In genomic region chr6:106446287-106446885, GRCh38 we compare ENCODE assay signal across 9 cellular contexts.
DNase-seq lines count a peak whose midpoint lies in the region; ATAC-seq, FAIRE-seq and TF ChIP-seq lines count a peak whose summit lies in the region.
"Had no signal": no experiment of that assay in that cellular context is flagged by ENCODE, and none has a peak within 500 bp of the region (broad histone marks: within the 10 kb centered on the region; RNA-seq: fewer than 3 reads in every experiment).

No MANE protein-coding gene starts in this region.

- H3K23ac ChIP-seq in neuronal stem cell (ENCODE audit: low read depth, low read length, poor library complexity), result no peak overlapping the region

- peak; percentile 90 for FAIRE-seq in TTC549 (lab: Jason Lieb, UNC)

- H3K18ac ChIP-seq in neuronal stem cell (ENCODE audit: low read length), result no peak overlapping the region

- H2AK5ac ChIP-seq in neuronal stem cell (ENCODE audit: low read depth, low read length), result no peak overlapping the region

- ATAC-seq in HCT116 (peak; percentile 63; the same call in 1 of the 2 replicates), HG02759 (IDR thresholded peaks at IDR 0.05; ENCODE audit: unreplicated experiment) (no peak)
- ATAC-seq in activated CD8-positive, alpha-beta memory T cell treated with anti-CD3 and anti-CD28 coated beads, Interleukin-2, amount 10 ng/mL, durations not matched to agents 7 days and 5 days, result no peak

- H3K4me2 ChIP-seq in HCT116 (ENCODE audit: low read length) (no peak overlapping the region), neuronal stem cell (ENCODE audit: insufficient read depth, low read length, poor library complexity, severe bottlenecking) (no peak overlapping the region)

- no peak for TF ChIP-seq POLR2A in HCT116 (IDR thresholded peaks at IDR 0.05; ENCODE audit: borderline replicate concordance, extremely low read depth, insufficient read depth, insufficient read length)

- TF ChIP-seq CTCF in AG10803 (conservative IDR thresholded peaks at IDR 0.05; ENCODE audit: low read length) (peak; percentile 62), HCT116 (IDR thresholded peaks at IDR 0.05 in 2 of 3, conservative IDR thresholded peaks at IDR 0.05 in 1 of 3; ENCODE audit: borderline replicate concordance in 1 of 3, insufficient read depth in 1 of 3, low read depth in 2 of 3, low read length in 2 of 3) (peak; percentile 14 to 70 (median 54); a peak in 3 of 6 replicates)

- H3K4me1 ChIP-seq in HCT116 (ENCODE audit: control insufficient read depth in 1 of 2, insufficient read depth in 2 of 2, low read length in 2 of 2), result no peaks in the 10 kb centered on the region
- peaks cover 0 to 3% of the 10 kb centered on the region in 2 donors for H3K4me1 ChIP-seq in neuronal stem cell (ENCODE audit: control insufficient read depth in 2 of 2, insufficient read depth in 1 of 2, low read depth in 1 of 2, low read length in 2 of 2)

- H3K27ac ChIP-seq in HCT116 (ENCODE audit: low read depth, low read length) (no peak overlapping the region), neuronal stem cell (replicated peaks; ENCODE audit: low read length) (no peak overlapping the region)

- no peak overlapping the region for H3K27ac Mint-ChIP-seq in activated T-helper 1 cell treated with anti-CD3 and anti-CD28 coated beads, Interleukin-12 subunit alpha, Interleukin-12 subunit beta, Interleukin-2, Interleukin-4 antibody, amounts not matched to agents 30 ng/mL and 10 ng/mL and 1 ng/mL, durations not matched to agents 14 hours and 24 hours and 36 hours
- H3K27ac Mint-ChIP-seq in activated CD8-positive, alpha-beta memory T cell treated with anti-CD3 and anti-CD28 coated beads, Interleukin-2, amount 10 ng/mL, durations not matched to agents 7 days and 5 days, result no peak overlapping the region

- no peak overlapping the region for H4K8ac ChIP-seq in neuronal stem cell (ENCODE audit: low read depth, low read length)

- no peak overlapping the region for H3K4me3 Mint-ChIP-seq in activated T-helper 1 cell treated with anti-CD3 and anti-CD28 coated beads, Interleukin-12 subunit alpha, Interleukin-12 subunit beta, Interleukin-2, Interleukin-4 antibody, amounts not matched to agents 30 ng/mL and 10 ng/mL and 1 ng/mL, durations not matched to agents 14 hours and 24 hours and 36 hours
- no peak overlapping the region for H3K4me3 Mint-ChIP-seq in activated CD8-positive, alpha-beta memory T cell treated with anti-CD3 and anti-CD28 coated beads, Interleukin-2, amount 10 ng/mL, durations not matched to agents 7 days and 5 days
- H3K4me3 Mint-ChIP-seq: central memory CD8-positive, alpha-beta T cell had no signal

- H3K36me3 Mint-ChIP-seq in activated T-helper 1 cell treated with anti-CD3 and anti-CD28 coated beads, Interleukin-12 subunit alpha, Interleukin-12 subunit beta, Interleukin-2, Interleukin-4 antibody, amounts not matched to agents 30 ng/mL and 10 ng/mL and 1 ng/mL, durations not matched to agents 14 hours and 24 hours and 36 hours (ENCODE audit: low read depth), result no peaks in the 10 kb centered on the region
- no peaks in the 10 kb centered on the region for H3K36me3 Mint-ChIP-seq in activated CD8-positive, alpha-beta memory T cell treated with anti-CD3 and anti-CD28 coated beads, Interleukin-2, amount 10 ng/mL, durations not matched to agents 7 days and 5 days

- no peak overlapping the region for H3K14ac ChIP-seq in neuronal stem cell (ENCODE audit: low read length)

- BruUV-seq in HCT116 (replicated peaks; lab: Mats Ljungman, UMichigan), result no TSS peak

- no peak overlapping the region for H2BK12ac ChIP-seq in neuronal stem cell (ENCODE audit: low read length)

- TF ChIP-seq RAD21 in HCT116 (IDR thresholded peaks at IDR 0.05; ENCODE audit: low read depth), result peak; percentile 70

- H3K4me1 Mint-ChIP-seq in activated T-helper 1 cell treated with anti-CD3 and anti-CD28 coated beads, Interleukin-12 subunit alpha, Interleukin-12 subunit beta, Interleukin-2, Interleukin-4 antibody, amounts not matched to agents 30 ng/mL and 10 ng/mL and 1 ng/mL, durations not matched to agents 14 hours and 24 hours and 36 hours (ENCODE audit: low read depth), result peaks cover 20% of the 10 kb centered on the region
- H3K4me1 Mint-ChIP-seq in activated CD8-positive, alpha-beta memory T cell treated with anti-CD3 and anti-CD28 coated beads, Interleukin-2, amount 10 ng/mL, durations not matched to agents 7 days and 5 days, result peaks cover 16% of the 10 kb centered on the region

- H3K27me3 Mint-ChIP-seq in activated T-helper 1 cell treated with anti-CD3 and anti-CD28 coated beads, Interleukin-12 subunit alpha, Interleukin-12 subunit beta, Interleukin-2, Interleukin-4 antibody, amounts not matched to agents 30 ng/mL and 10 ng/mL and 1 ng/mL, durations not matched to agents 14 hours and 24 hours and 36 hours (ENCODE audit: insufficient read depth), result peaks cover 15% of the 10 kb centered on the region
- H3K27me3 Mint-ChIP-seq in activated CD8-positive, alpha-beta memory T cell treated with anti-CD3 and anti-CD28 coated beads, Interleukin-2, amount 10 ng/mL, durations not matched to agents 7 days and 5 days, result peaks cover 23% of the 10 kb centered on the region

- H3K9me3 Mint-ChIP-seq in activated T-helper 1 cell treated with anti-CD3 and anti-CD28 coated beads, Interleukin-12 subunit alpha, Interleukin-12 subunit beta, Interleukin-2, Interleukin-4 antibody, amounts not matched to agents 30 ng/mL and 10 ng/mL and 1 ng/mL, durations not matched to agents 14 hours and 24 hours and 36 hours, result no peaks in the 10 kb centered on the region
- H3K9me3 Mint-ChIP-seq in activated CD8-positive, alpha-beta memory T cell treated with anti-CD3 and anti-CD28 coated beads, Interleukin-2, amount 10 ng/mL, durations not matched to agents 7 days and 5 days (ENCODE audit: low read depth), result no peaks in the 10 kb centered on the region
- H3K9me3 Mint-ChIP-seq: central memory CD8-positive, alpha-beta T cell had no signal

- no peaks in the 10 kb centered on the region for H3K79me1 ChIP-seq in neuronal stem cell (ENCODE audit: low read depth, low read length)

- H4K91ac ChIP-seq in neuronal stem cell (ENCODE audit: low read depth, low read length, poor library complexity), result no peak overlapping the region

- POLR2A ChIA-PET in HCT116 (lab: Charles Lee), result no interaction called here

- H3K36me3 ChIP-seq in HCT116 (ENCODE audit: control insufficient read depth in 1 of 2, insufficient read depth in 2 of 2, low read length in 2 of 2), result no peaks in the 10 kb centered on the region
- H3K36me3 ChIP-seq in neuronal stem cell (replicated peaks in 1 of 2; ENCODE audit: control insufficient read depth in 2 of 2, insufficient read depth in 2 of 2, low read length in 2 of 2), result no peaks in the 10 kb centered on the region

- H3K9me2 ChIP-seq in HCT116 (ENCODE audit: insufficient read depth), result no peaks in the 10 kb centered on the region

- H2BK5ac ChIP-seq in neuronal stem cell (ENCODE audit: low read length), result no peak overlapping the region

- no peaks in the 10 kb centered on the region for H3K79me2 ChIP-seq in HCT116 (ENCODE audit: insufficient read depth, low read length)

- H3K27me3 ChIP-seq in HCT116 (ENCODE audit: insufficient read depth, low read length) (no peaks in the 10 kb centered on the region), neuronal stem cell (ENCODE audit: control insufficient read depth in 3 of 3, insufficient read depth in 3 of 3, low read depth in 1 of 3, low read length in 3 of 3) (peaks cover 0 to 12% (median 0%) of the 10 kb centered on the region in 3 experiments)

- no peaks in the 10 kb centered on the region for H4K20me1 ChIP-seq in HCT116 (ENCODE audit: insufficient read depth)

- H2AFZ ChIP-seq in HCT116 (ENCODE audit: low read depth, low read length, poor library complexity, severe bottlenecking) (no peak overlapping the region), neuronal stem cell (ENCODE audit: low read length) (no peak overlapping the region)

- no peak overlapping the region for H2BK120ac ChIP-seq in neuronal stem cell (ENCODE audit: low read depth, low read length)

- no peak overlapping the region for H3K4ac ChIP-seq in neuronal stem cell (ENCODE audit: low read length)

- WGBS in neuronal stem cell (ENCODE audit: extremely low coverage in 2 of 2, insufficient read length in 2 of 2, insufficient replicate concordance in 1 of 2), 2 donors, result no CpG with 5 or more reads among the region's 4 CpGs

- intact Hi-C loops in HCT116 (cut with micrococcal nuclease), result loop anchor here (5.0 to 10.0 kb wide), 3 partner anchors 352 to 1012 kb away; no protein-coding TSS in a partner anchor
- intact Hi-C loops in activated T-helper 1 cell treated with anti-CD3 and anti-CD28 coated beads, Interleukin-12 subunit alpha, Interleukin-12 subunit beta, Interleukin-2, Interleukin-4 antibody, amounts not matched to agents 30 ng/mL and 10 ng/mL and 1 ng/mL, durations not matched to agents 14 hours and 24 hours and 36 hours (cut with micrococcal nuclease), result loop anchor here (1.0 to 10.0 kb wide), 2 partner anchors 107 to 1022 kb away; no protein-coding TSS in a partner anchor

- H3K4me3 ChIP-seq in AG10803 (ENCODE audit: low read length), result no peak overlapping the region
- no peak overlapping the region for H3K4me3 ChIP-seq in HCT116 (replicated peaks in 1 of 2; ENCODE audit: low read depth in 1 of 2, low read length in 2 of 2)
- no peak overlapping the region for H3K4me3 ChIP-seq in neuronal stem cell (ENCODE audit: low read length in 2 of 2)

- CTCF ChIA-PET in HCT116 (lab: Charles Lee), result interaction anchor here (1.3 kb wide), 1 partner anchor 86 kb away, joined by 4 read pairs; the partner anchor contains the start of gene CRYBG1
- CTCF ChIA-PET in activated CD8-positive, alpha-beta memory T cell treated with anti-CD3 and anti-CD28 coated beads, Interleukin-2, amount 10 ng/mL, durations not matched to agents 7 days and 5 days (lab: Charles Lee), result interaction anchor here (0.6 to 4.2 kb wide), 5 partner anchors 66 to 120 kb away, joined by 3 to 32 read pairs (median 8); no protein-coding TSS in a partner anchor

- H3K9ac ChIP-seq in HCT116 (ENCODE audit: low read length) (no peak overlapping the region), neuronal stem cell (ENCODE audit: low read depth, low read length, poor library complexity) (no peak overlapping the region)

- H3K9me3 ChIP-seq in HCT116 (ENCODE audit: control insufficient read depth in 1 of 2, insufficient read depth in 1 of 2, low read depth in 1 of 2, low read length in 2 of 2) (no peaks in the 10 kb centered on the region), neuronal stem cell (replicated peaks in 1 of 2; ENCODE audit: control insufficient read depth in 2 of 2, insufficient read depth in 1 of 2, low read depth in 1 of 2, low read length in 2 of 2) (no peaks in the 10 kb centered on the region)

- DNase-seq in AG10803 (ENCODE audit: low read depth), result peak; percentile 10
- DNase-seq in HCT116 (ENCODE audit: low read depth, low spot score), result no peak
- DNase-seq in kidney tubule cell (ENCODE audit: low spot score), result peak; percentile 44
- DNase-seq in activated T-helper 1 cell treated with anti-CD3 and anti-CD28 coated beads, Interleukin-12 subunit alpha, Interleukin-12 subunit beta, Interleukin-2, Interleukin-4 antibody, amounts not matched to agents 30 ng/mL and 10 ng/mL and 1 ng/mL, durations not matched to agents 14 hours and 24 hours and 36 hours (ENCODE audit: low spot score), result no peak
- no peak for DNase-seq in activated CD8-positive, alpha-beta memory T cell treated with anti-CD3 and anti-CD28 coated beads, Interleukin-2, amount 10 ng/mL, durations not matched to agents 7 days and 5 days
- no peak for DNase-seq in neuronal stem cell (ENCODE audit: low spot score)

- H2BK15ac ChIP-seq in neuronal stem cell (ENCODE audit: low read length), result no peak overlapping the region

- RAD21 ChIA-PET in HCT116 (lab: Charles Lee; ENCODE audit: low non-redundant PET in 1 of 2, low total read pairs in 2 of 2, uncharacterized antibody in 2 of 2, unreplicated experiment in 2 of 2), result no interaction called here

Comparison
In these comparisons a context has a peak if more than half of its experiments do, and no peak if none do; other contexts are left out.
1. DNase-seq: peak in AG10803 (single experiment) and kidney tubule cell (single experiment); none in HCT116 (single experiment), activated T-helper 1 cell treated with anti-CD3 and anti-CD28 coated beads, Interleukin-12 subunit alpha, Interleukin-12 subunit beta, Interleukin-2, Interleukin-4 antibody, amounts not matched to agents 30 ng/mL and 10 ng/mL and 1 ng/mL, durations not matched to agents 14 hours and 24 hours and 36 hours (single experiment), activated CD8-positive, alpha-beta memory T cell treated with anti-CD3 and anti-CD28 coated beads, Interleukin-2, amount 10 ng/mL, durations not matched to agents 7 days and 5 days (single experiment) and neuronal stem cell (single experiment).